ENCODE assay signal across 19 cellular contexts in genomic region chr9:17810293-17810692, GRCh38.
"Had no signal": no experiment of that assay in that cellular context is flagged by ENCODE, and none has a peak within 500 bp of the region (broad histone marks: within the 10 kb centered on the region; RNA-seq: fewer than 3 reads in every experiment).

No MANE protein-coding gene starts in this region.

- H3K4me3 ChIP-seq: neural progenitor cell, ovary, psoas muscle, right lobe of liver, sigmoid colon, suprapubic skin, testis, tibial artery, transverse colon, upper lobe of right lung had no signal

- H3K4me1 ChIP-seq: parathyroid adenoma, psoas muscle, testis, upper lobe of right lung, uterus had no signal

- H3K9ac ChIP-seq: neural progenitor cell, parathyroid adenoma had no signal

- DNase-seq: occipital lobe; stimulated activated naive CD4-positive, alpha-beta T cell; tibial artery; upper lobe of right lung had no signal

- H3K79me2 ChIP-seq: parathyroid adenoma had no signal

- H2AFZ ChIP-seq: neural progenitor cell, parathyroid adenoma had no signal

- H3K27me3 ChIP-seq: neural progenitor cell, ovary, right lobe of liver, testis, transverse colon, upper lobe of right lung, uterus had no signal

- H3K9me3 ChIP-seq: ovary, psoas muscle, right lobe of liver, sigmoid colon, suprapubic skin, testis, tibial artery, transverse colon, upper lobe of right lung, uterus had no signal

- ATAC-seq: naive thymus-derived CD8-positive, alpha-beta T cell; natural killer cell treated with Interleukin-12 subunit alpha and Interleukin-12 subunit beta and Interleukin-15 and Interleukin-18, amount 100 ng/mL, for 72 hours; psoas muscle; stimulated activated effector memory CD8-positive, alpha-beta T cell treated with anti-CD3 and anti-CD28 coated beads, Interleukin-12 subunit alpha, Interleukin-12 subunit beta, amount 100 ng/mL, for 72 hours; stimulated activated naive CD8-positive, alpha-beta T cell treated with anti-CD3 and anti-CD28 coated beads, Interleukin-15, amount 100 ng/mL, for 72 hours; stimulated activated naive CD8-positive, alpha-beta T cell treated with anti-CD3 and anti-CD28 coated beads, Interleukin-15, Interleukin-2, amounts not matched to agents 100 U/mL and 50 U/mL, for 24 hours had no signal

- H3K36me3 ChIP-seq: neural progenitor cell, ovary, right lobe of liver, sigmoid colon, suprapubic skin, tibial artery, transverse colon, upper lobe of right lung, uterus had no signal
